ENCODE assay signal across 10 cellular contexts in genomic region chr12:111578276-111578970, GRCh38. TPM values are rescaled to one million over a fixed set of nuclear protein-coding genes. Genes with fewer than 3 reads are reported as not detected.
DNase-seq lines count a peak whose midpoint lies in the region; ATAC-seq and TF ChIP-seq lines count a peak whose summit lies in the region.
"Had no signal": no experiment of that assay in that cellular context is flagged by ENCODE, and none has a peak within 500 bp of the region (broad histone marks: within the 10 kb centered on the region; RNA-seq: fewer than 3 reads in every experiment).

No MANE protein-coding gene starts in this region.

- no peaks in the 10 kb centered on the region for H3K9me3 ChIP-seq in PC-3 (ENCODE audit: low read length)

- no peak overlapping the region for H2AFZ ChIP-seq in PC-3 (ENCODE audit: low read length)

- H3K9ac ChIP-seq in PC-3 (ENCODE audit: low read length) = no peak overlapping the region

- POLR2A ChIA-PET in PC-3 (lab: Charles Lee; ENCODE audit: unreplicated experiment) = interaction anchor here (0.6 kb wide), 1 partner anchor 23 kb away, joined by 3 read pairs; no protein-coding TSS in a partner anchor

- H3K36me3 ChIP-seq in PC-3 (ENCODE audit: low read depth, low read length) = no peaks in the 10 kb centered on the region

- H4K20me1 ChIP-seq in PC-3 (ENCODE audit: low read length) = peaks cover 22% of the 10 kb centered on the region

- peaks cover 16% of the 10 kb centered on the region for H3F3A ChIP-seq in PC-3 (ENCODE audit: low read length, unreplicated experiment)

- H3K4me3 ChIP-seq in PC-3 (ENCODE audit: low read length) (peak overlapping the region; percentile 3; the same call in 1 of the 2 replicates), skeletal muscle cell (ENCODE audit: low read depth, low read length) (no peak overlapping the region)

- peaks cover 24% of the 10 kb centered on the region for H3K4me1 ChIP-seq in PC-3 (ENCODE audit: insufficient read depth, low read length)

- no peaks in the 10 kb centered on the region for H3K27me3 ChIP-seq in PC-3 (ENCODE audit: low read length)

- H3K4me2 ChIP-seq in PC-3 (ENCODE audit: low read length) = peak overlapping the region; percentile 54

- TF ChIP-seq CTCF in PC-3 (conservative IDR thresholded peaks at IDR 0.05; ENCODE audit: low read depth, low read length) = no peak

- intact Hi-C loops in PC-3 (cut with micrococcal nuclease) = loop anchor here (2.0 kb wide), 2 partner anchors 18 to 34 kb away; no protein-coding TSS in a partner anchor

- DNase-seq in PC-3 (peak; percentile 84), epithelial cell of prostate (ENCODE audit: low read depth, low spot score) (no peak), skeletal muscle cell (ENCODE audit: low read depth) (peak; percentile 36), GDM1 (lab: John Stamatoyannopoulos, UW) (no peak)
- DNase-seq: NCI-H1930, T1000 had no signal

- H3K9me2 ChIP-seq in PC-3 (replicated peaks; ENCODE audit: low read length) = no peaks in the 10 kb centered on the region

- peak; percentile 63 for ATAC-seq in GM18868 (IDR thresholded peaks at IDR 0.05; ENCODE audit: unreplicated experiment)
- ATAC-seq in PC-3 = peak; percentile 99
- ATAC-seq in GM21723 (IDR thresholded peaks at IDR 0.05; ENCODE audit: unreplicated experiment) = no peak
- no peak for ATAC-seq in HG02763 (IDR thresholded peaks at IDR 0.05; ENCODE audit: unreplicated experiment)
- no peak for ATAC-seq in HG03521 (IDR thresholded peaks at IDR 0.05; ENCODE audit: unreplicated experiment)

- BruUV-seq in PC-3 (replicated peaks; lab: Mats Ljungman, UMichigan) = no TSS peak

- H3K79me2 ChIP-seq in PC-3 (ENCODE audit: low read length) = peaks cover 92% of the 10 kb centered on the region

- CTCF ChIA-PET in PC-3 (lab: Charles Lee) = interaction anchor here (1.0 kb wide), 1 partner anchor 19 kb away, joined by 4 read pairs; no protein-coding TSS in a partner anchor

- peak overlapping the region; percentile 64 for H3K27ac ChIP-seq in PC-3 (ENCODE audit: low read length)
- peak overlapping the region; percentile 67 for H3K27ac ChIP-seq in epithelial cell of prostate

RNA-seq across cellular contexts. Expression of gene ATXN2, which starts 20.7 kb away (rescaled TPM):
- 17.2 and 24.3 TPM in 2 replicates for total RNA-seq in PC-3 (2014; rRNA removed)

Comparison
In these comparisons a context has a peak if more than half of its experiments do, and no peak if none do; other contexts are left out.
1. ATAC-seq: peak in GM18868 (single experiment) and PC-3 (single experiment); none in GM21723 (single experiment), HG02763 (single experiment) and HG03521 (single experiment).
2. DNase-seq: peak in PC-3 (single experiment) and skeletal muscle cell (single experiment); none in epithelial cell of prostate (single experiment) and GDM1 (single experiment).